Comparison of ENCODE assay signal across 9 cellular contexts in genomic region chr3:29282431-29283296, GRCh38. TPM values are rescaled to one million over a fixed set of nuclear protein-coding genes. Genes with fewer than 3 reads are reported as not detected.
A peak's percentile ranks its signal among the peaks of the same experiment; 100 is the strongest.
DNase-seq lines count a peak whose midpoint lies in the region; ATAC-seq and TF ChIP-seq lines count a peak whose summit lies in the region.
"Had no signal": no experiment of that assay in that cellular context is flagged by ENCODE, and none has a peak within 500 bp of the region (broad histone marks: within the 10 kb centered on the region; RNA-seq: fewer than 3 reads in every experiment).

No MANE protein-coding gene starts in this region.

- H3K27ac Mint-ChIP-seq in activated CD4-positive, alpha-beta T cell treated with anti-CD3 and anti-CD28 coated beads, Interleukin-2, amount 10 ng/mL, durations not matched to agents 24 days and 14 days = peak overlapping the region; percentile 78
- H3K27ac Mint-ChIP-seq in activated T-helper 17 cell treated with anti-CD3 and anti-CD28 coated beads, Interleukin-2, amount 50 U/mL, for 72 hours = peak overlapping the region; percentile 37
- H3K27ac Mint-ChIP-seq: activated B cell treated with CpG ODN at 0.5 μM for 24 hours had no signal

- DNase-seq in activated CD4-positive, alpha-beta T cell treated with anti-CD3 and anti-CD28 coated beads, Interleukin-2, amount 10 ng/mL, durations not matched to agents 24 days and 14 days = no peak
- no peak for DNase-seq in activated CD4-positive, alpha-beta T cell treated with anti-CD3 and anti-CD28 coated beads for 1 hour
- DNase-seq in thoracic aorta (ENCODE audit: low spot score) (no peak), NOMO-1 (lab: John Stamatoyannopoulos, UW; ENCODE audit: unreplicated experiment in 2 of 2) (no peak), head of caudate nucleus (no peak), erythroblast (lab: John Stamatoyannopoulos, UW) (no peak)
- DNase-seq: activated B cell treated with CpG ODN at 0.5 μM for 24 hours had no signal

- H3K36me3 ChIP-seq in iPS-18a (ENCODE audit: control insufficient read depth, low read depth, low read length) (no peaks in the 10 kb centered on the region), thoracic aorta (no peaks in the 10 kb centered on the region)

- intact Hi-C loops in activated CD4-positive, alpha-beta T cell treated with anti-CD3 and anti-CD28 coated beads, Interleukin-2, amount 10 ng/mL, durations not matched to agents 24 days and 14 days (cut with micrococcal nuclease) = loop anchor here (1.0 to 5.0 kb wide), 8 partner anchors 26 to 440 kb away; no protein-coding TSS in a partner anchor
- intact Hi-C loops in head of caudate nucleus (cut with DNase I) = no loop called here

- H3K27me3 ChIP-seq in iPS-18a (ENCODE audit: control insufficient read depth, insufficient read depth, low read length) (no peaks in the 10 kb centered on the region), thoracic aorta (replicated peaks; ENCODE audit: insufficient read depth) (no peaks in the 10 kb centered on the region)

- TF ChIP-seq CTCF in thoracic aorta (IDR thresholded peaks at IDR 0.05) = no peak

- H3K9me3 Mint-ChIP-seq in activated CD4-positive, alpha-beta T cell treated with anti-CD3 and anti-CD28 coated beads, Interleukin-2, amount 10 ng/mL, durations not matched to agents 24 days and 14 days = no peaks in the 10 kb centered on the region
- H3K9me3 Mint-ChIP-seq in activated T-helper 17 cell treated with anti-CD3 and anti-CD28 coated beads, Interleukin-2, amount 50 U/mL, for 72 hours = no peaks in the 10 kb centered on the region
- H3K9me3 Mint-ChIP-seq: activated B cell treated with CpG ODN at 0.5 μM for 24 hours had no signal

- no peak for TF ChIP-seq POLR2A in erythroblast (IDR thresholded peaks at IDR 0.05; ENCODE audit: low read length)

- H3K4me1 ChIP-seq in iPS-18a (ENCODE audit: control insufficient read depth, low read depth, low read length) (peaks cover 48% of the 10 kb centered on the region), thoracic aorta (ENCODE audit: control insufficient read depth in 1 of 2, low read depth in 2 of 2) (peaks cover 8 to 22% of the 10 kb centered on the region in 2 donors)

- peak overlapping the region; percentile 85 for H3K4me3 Mint-ChIP-seq in activated CD4-positive, alpha-beta T cell treated with anti-CD3 and anti-CD28 coated beads, Interleukin-2, amount 10 ng/mL, durations not matched to agents 24 days and 14 days
- peak overlapping the region; percentile 72 for H3K4me3 Mint-ChIP-seq in activated T-helper 17 cell treated with anti-CD3 and anti-CD28 coated beads, Interleukin-2, amount 50 U/mL, for 72 hours

- peaks cover 5% of the 10 kb centered on the region for H3K27me3 Mint-ChIP-seq in activated CD4-positive, alpha-beta T cell treated with anti-CD3 and anti-CD28 coated beads, Interleukin-2, amount 10 ng/mL, durations not matched to agents 24 days and 14 days
- H3K27me3 Mint-ChIP-seq in activated T-helper 17 cell treated with anti-CD3 and anti-CD28 coated beads, Interleukin-2, amount 50 U/mL, for 72 hours = peaks cover 11% of the 10 kb centered on the region

- H3K4me1 Mint-ChIP-seq in activated CD4-positive, alpha-beta T cell treated with anti-CD3 and anti-CD28 coated beads, Interleukin-2, amount 10 ng/mL, durations not matched to agents 24 days and 14 days = peaks cover 33% of the 10 kb centered on the region
- no peaks in the 10 kb centered on the region for H3K4me1 Mint-ChIP-seq in activated T-helper 17 cell treated with anti-CD3 and anti-CD28 coated beads, Interleukin-2, amount 50 U/mL, for 72 hours

- H3K27ac ChIP-seq in iPS-18a (ENCODE audit: low read length) (no peak overlapping the region), thoracic aorta (peak overlapping the region; percentile 93 to 94)

- ATAC-seq in activated T-helper 17 cell treated with anti-CD3 and anti-CD28 coated beads, Interleukin-2, amount 50 U/mL, for 72 hours (replicated peaks) = no peak
- ATAC-seq in thoracic aorta (ENCODE audit: insufficient number of reproducible peaks, low FRiP score, low read depth) = peak; percentile 23

- H3K9ac ChIP-seq in iPS-18a (ENCODE audit: low read length) = peak overlapping the region; percentile 0

- H3K9me3 ChIP-seq in iPS-18a (ENCODE audit: control insufficient read depth, low read depth, low read length) (no peaks in the 10 kb centered on the region), thoracic aorta (no peaks in the 10 kb centered on the region)

- H3K36me3 Mint-ChIP-seq in activated CD4-positive, alpha-beta T cell treated with anti-CD3 and anti-CD28 coated beads, Interleukin-2, amount 10 ng/mL, durations not matched to agents 24 days and 14 days (ENCODE audit: low read depth) = no peaks in the 10 kb centered on the region
- H3K36me3 Mint-ChIP-seq in activated T-helper 17 cell treated with anti-CD3 and anti-CD28 coated beads, Interleukin-2, amount 50 U/mL, for 72 hours (ENCODE audit: low read depth) = no peaks in the 10 kb centered on the region

- peak overlapping the region; percentile 60 for H3K4me3 ChIP-seq in iPS-18a (ENCODE audit: low read length)
- H3K4me3 ChIP-seq in thoracic aorta = peak overlapping the region; percentile 88

RNA-seq across cellular contexts. Expression of gene RBMS3, which starts 1.8 kb away (rescaled TPM):
- 4.3 and 5.0 TPM in 2 replicates for total RNA-seq in activated CD4-positive, alpha-beta T cell treated with anti-CD3 and anti-CD28 coated beads, Interleukin-2, amount 10 ng/mL, durations not matched to agents 24 days and 14 days
- total RNA-seq in activated T-helper 17 cell treated with anti-CD3 and anti-CD28 coated beads, Interleukin-2, amount 50 U/mL, for 72 hours = 1 to 10 TPM in 1 of 2 donors, under 1 TPM in 1; 0.37 to 5.8 TPM
- 100 to 1,000 TPM; 149 to 186 TPM for total RNA-seq in thoracic aorta

Comparison
In these comparisons a context has a peak if more than half of its experiments do, and no peak if none do; other contexts are left out.
1. RNA of gene RBMS3, which starts 1.8 kb away (total RNA-seq): 149 to 186 TPM in thoracic aorta; 0.37 to 5.8 TPM in activated T-helper 17 cell treated with anti-CD3 and anti-CD28 coated beads, Interleukin-2, amount 50 U/mL, for 72 hours and 4.3 to 5.0 TPM in activated CD4-positive, alpha-beta T cell treated with anti-CD3 and anti-CD28 coated beads, Interleukin-2, amount 10 ng/mL, durations not matched to agents 24 days and 14 days; every median in the first group is over 10 times any median in the second.